8 cellular contexts compared by ENCODE assay signal in genomic region chr6:108074359-108075144, GRCh38. TPM values are rescaled to one million over a fixed set of nuclear protein-coding genes. Genes with fewer than 3 reads are reported as not detected.
DNase-seq lines count a peak whose midpoint lies in the region; ATAC-seq and TF ChIP-seq lines count a peak whose summit lies in the region.

A gene with protein sequence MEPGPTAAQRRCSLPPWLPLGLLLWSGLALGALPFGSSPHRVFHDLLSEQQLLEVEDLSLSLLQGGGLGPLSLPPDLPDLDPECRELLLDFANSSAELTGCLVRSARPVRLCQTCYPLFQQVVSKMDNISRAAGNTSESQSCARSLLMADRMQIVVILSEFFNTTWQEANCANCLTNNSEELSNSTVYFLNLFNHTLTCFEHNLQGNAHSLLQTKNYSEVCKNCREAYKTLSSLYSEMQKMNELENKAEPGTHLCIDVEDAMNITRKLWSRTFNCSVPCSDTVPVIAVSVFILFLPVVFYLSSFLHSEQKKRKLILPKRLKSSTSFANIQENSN (minus strand): TSS chr6:108074741. CDS start chr6:108074651, 90 bp downstream.

- H3K27me3 Mint-ChIP-seq in T-helper 17 cell, result peaks cover 3% of the 10 kb centered on the region

- TF ChIP-seq POLR2A in uterus (IDR thresholded peaks at IDR 0.05), result peak; percentile 55 to 84

- peak; percentile 99 for DNase-seq in GM13976 (ENCODE audit: low spot score)
- DNase-seq in NCI-H146 treated with DMSO at 0.1 percent for 48 hours (lab: John Stamatoyannopoulos, UW; ENCODE audit: unreplicated experiment), result peak; percentile 69
- DNase-seq in T-helper 17 cell, result peak; percentile 93 to 97 (median 93)
- peak; percentile 25 to 93 (median 79) for DNase-seq in amygdala (lab: John Stamatoyannopoulos, UW)
- peak; percentile 92 for DNase-seq in left ventricle myocardium inferior
- peak; percentile 48 for DNase-seq in pulmonary artery endothelial cell (ENCODE audit: low read depth, low spot score)
- DNase-seq in uterus, result peak; percentile 81 to 93

- no peaks in the 10 kb centered on the region for H3K27me3 ChIP-seq in left ventricle myocardium inferior (ENCODE audit: low read depth)
- no peaks in the 10 kb centered on the region for H3K27me3 ChIP-seq in uterus

- peak within 1 kb of the TSS; percentile 83 for H3K27ac Mint-ChIP-seq in T-helper 17 cell

- intact Hi-C loops in left ventricle myocardium inferior (cut with micrococcal nuclease), result no loop called here
- intact Hi-C loops in uterus (cut with DNase I; ENCODE audit: low total_unique reads), result no loop called here

- H3K4me1 Mint-ChIP-seq in T-helper 17 cell, result peaks cover 25% of the 10 kb centered on the region

- ATAC-seq in HG02840 (IDR thresholded peaks at IDR 0.05; ENCODE audit: low FRiP score, unreplicated experiment) (peak; percentile 93), T-helper 17 cell (peak; percentile 95)

- TF ChIP-seq CTCF in GM13976 (IDR thresholded peaks at IDR 0.05; ENCODE audit: borderline replicate concordance, control extremely low read depth, extremely low read depth, insufficient read depth, missing control alignments) (no peak), left ventricle myocardium inferior (IDR thresholded peaks at IDR 0.05; ENCODE audit: borderline replicate concordance) (no peak), uterus (IDR thresholded peaks at IDR 0.05) (no peak)

- in situ Hi-C loops in GM13976 (cut with MboI; ENCODE audit: low sequenced_read_pairs, unreplicated experiment), result no loop called here

- H3K4me3 ChIP-seq in left ventricle myocardium inferior (peak within 1 kb of the TSS; percentile 98), uterus (peak within 1 kb of the TSS; percentile 96 to 98)

- peak within 1 kb of the TSS; percentile 87 for H3K4me3 Mint-ChIP-seq in T-helper 17 cell

- H3K36me3 ChIP-seq in left ventricle myocardium inferior (no peaks in the 10 kb centered on the region), uterus (no peaks in the 10 kb centered on the region)

- H3K4me1 ChIP-seq in left ventricle myocardium inferior, result peaks cover 24% of the 10 kb centered on the region
- H3K4me1 ChIP-seq in uterus, result peaks cover 0 to 5% of the 10 kb centered on the region in 2 donors

- H3K36me3 Mint-ChIP-seq in T-helper 17 cell (ENCODE audit: low read depth), result no peaks in the 10 kb centered on the region

- H3K9me3 ChIP-seq in T-helper 17 cell (ENCODE audit: control insufficient read depth, low read length, poor library complexity, severe bottlenecking) (no peaks in the 10 kb centered on the region), left ventricle myocardium inferior (replicated peaks) (no peaks in the 10 kb centered on the region), uterus (no peaks in the 10 kb centered on the region)

- H3K27ac ChIP-seq in left ventricle myocardium inferior (replicated peaks), result peak within 1 kb of the TSS; percentile 81
- peak within 1 kb of the TSS; percentile 84 to 88 for H3K27ac ChIP-seq in uterus

RNA-seq across cellular contexts. Expression of the gene that starts here (rescaled TPM):
- 10 to 100 TPM; 36.7 to 38.5 TPM for total RNA-seq in T-helper 17 cell
- total RNA-seq in left ventricle myocardium inferior, result 40.7 TPM
- 18.4 and 41.6 TPM in 2 replicates for total RNA-seq in pulmonary artery endothelial cell
- 10 to 100 TPM; 26.2 to 92.5 (median 53.7) TPM for total RNA-seq in uterus

Comparison
In these comparisons a context has a peak if more than half of its experiments do, and no peak if none do; other contexts are left out.
1. Peak in every context shown above with its lines: DNase-seq, ATAC-seq, H3K4me3 ChIP-seq and H3K27ac ChIP-seq.
2. DNase-seq: peak in every context shown above with its lines; median percentile 99 in GM13976; 93 in T-helper 17 cell; 92 in left ventricle myocardium inferior; 87 in uterus; 79 in amygdala; 69 in NCI-H146 treated with DMSO at 0.1 percent for 48 hours; 48 in pulmonary artery endothelial cell.